ENCODE assay signal across 3 cellular contexts in the genomic region with DNA sequence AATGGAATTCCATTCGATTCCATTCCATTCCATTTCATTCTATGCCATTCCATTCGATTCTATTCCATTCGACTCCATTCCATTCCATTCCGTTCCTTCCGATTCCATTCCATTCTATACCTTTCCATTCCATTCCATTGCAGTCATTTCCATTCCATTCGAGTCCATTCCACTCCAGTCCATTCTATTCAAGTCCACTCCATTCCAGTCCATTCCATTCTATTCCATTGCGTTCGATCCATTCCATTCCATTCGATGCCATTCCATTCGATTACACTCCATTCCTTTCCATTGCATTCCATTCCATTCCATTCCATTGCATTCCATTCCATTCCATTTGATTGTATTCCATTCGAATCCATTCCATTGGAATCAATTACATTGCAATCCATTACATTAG.
TF ChIP-seq lines count a peak whose summit lies in the region.

No MANE protein-coding gene starts in this region.

TF ChIP-seq in IMR-90, 13 proteins besides CTCF, POLR2A, EP300 and RAD21:
- TF ChIP-seq FOS (IDR thresholded peaks at IDR 0.05; ENCODE audit: low read depth, low read length) (no peak), CHD1 (IDR thresholded peaks at IDR 0.05; ENCODE audit: low read depth, low read length) (no peak), MXI1 (IDR thresholded peaks at IDR 0.05; ENCODE audit: borderline replicate concordance, low read depth, low read length) (no peak), RFX5 (IDR thresholded peaks at IDR 0.05; ENCODE audit: low read depth, low read length) (no peak), BHLHE40 (IDR thresholded peaks at IDR 0.05; ENCODE audit: low read depth, low read length) (no peak), NFE2L2 (IDR thresholded peaks at IDR 0.05; ENCODE audit: low read depth, low read length) (no peak), SMC3 (IDR thresholded peaks at IDR 0.05; ENCODE audit: low read depth, low read length) (no peak), CEBPB (IDR thresholded peaks at IDR 0.05; ENCODE audit: low read depth, low read length) (no peak)
- TF ChIP-seq, protein P1, sequence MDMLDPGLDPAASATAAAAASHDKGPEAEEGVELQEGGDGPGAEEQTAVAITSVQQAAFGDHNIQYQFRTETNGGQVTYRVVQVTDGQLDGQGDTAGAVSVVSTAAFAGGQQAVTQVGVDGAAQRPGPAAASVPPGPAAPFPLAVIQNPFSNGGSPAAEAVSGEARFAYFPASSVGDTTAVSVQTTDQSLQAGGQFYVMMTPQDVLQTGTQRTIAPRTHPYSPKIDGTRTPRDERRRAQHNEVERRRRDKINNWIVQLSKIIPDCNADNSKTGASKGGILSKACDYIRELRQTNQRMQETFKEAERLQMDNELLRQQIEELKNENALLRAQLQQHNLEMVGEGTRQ (IDR thresholded peaks at IDR 0.05; ENCODE audit: low read depth, low read length) = no peak
- TF ChIP-seq, protein P2, sequence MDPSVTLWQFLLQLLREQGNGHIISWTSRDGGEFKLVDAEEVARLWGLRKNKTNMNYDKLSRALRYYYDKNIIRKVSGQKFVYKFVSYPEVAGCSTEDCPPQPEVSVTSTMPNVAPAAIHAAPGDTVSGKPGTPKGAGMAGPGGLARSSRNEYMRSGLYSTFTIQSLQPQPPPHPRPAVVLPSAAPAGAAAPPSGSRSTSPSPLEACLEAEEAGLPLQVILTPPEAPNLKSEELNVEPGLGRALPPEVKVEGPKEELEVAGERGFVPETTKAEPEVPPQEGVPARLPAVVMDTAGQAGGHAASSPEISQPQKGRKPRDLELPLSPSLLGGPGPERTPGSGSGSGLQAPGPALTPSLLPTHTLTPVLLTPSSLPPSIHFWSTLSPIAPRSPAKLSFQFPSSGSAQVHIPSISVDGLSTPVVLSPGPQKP (IDR thresholded peaks at IDR 0.05; ENCODE audit: borderline replicate concordance, low read depth, low read length) = no peak

TF ChIP-seq in GM12878, 131 proteins besides CTCF, POLR2A, EP300 and RAD21:
- TF ChIP-seq USF1 (IDR thresholded peaks at IDR 0.05; ENCODE audit: borderline replicate concordance, extremely low read length, insufficient read depth, low read depth, low read length) = no peak
- TF ChIP-seq JUNB (IDR thresholded peaks at IDR 0.05) = no peak
- no peak for TF ChIP-seq CREB1 (IDR thresholded peaks at IDR 0.05; ENCODE audit: low read depth)
- no peak for TF ChIP-seq HDGF (IDR thresholded peaks at IDR 0.05)
- TF ChIP-seq, protein P3, sequence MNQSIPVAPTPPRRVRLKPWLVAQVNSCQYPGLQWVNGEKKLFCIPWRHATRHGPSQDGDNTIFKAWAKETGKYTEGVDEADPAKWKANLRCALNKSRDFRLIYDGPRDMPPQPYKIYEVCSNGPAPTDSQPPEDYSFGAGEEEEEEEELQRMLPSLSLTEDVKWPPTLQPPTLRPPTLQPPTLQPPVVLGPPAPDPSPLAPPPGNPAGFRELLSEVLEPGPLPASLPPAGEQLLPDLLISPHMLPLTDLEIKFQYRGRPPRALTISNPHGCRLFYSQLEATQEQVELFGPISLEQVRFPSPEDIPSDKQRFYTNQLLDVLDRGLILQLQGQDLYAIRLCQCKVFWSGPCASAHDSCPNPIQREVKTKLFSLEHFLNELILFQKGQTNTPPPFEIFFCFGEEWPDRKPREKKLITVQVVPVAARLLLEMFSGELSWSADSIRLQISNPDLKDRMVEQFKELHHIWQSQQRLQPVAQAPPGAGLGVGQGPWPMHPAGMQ (IDR thresholded peaks at IDR 0.05; ENCODE audit: borderline replicate concordance) = 0 out of 2 replicates have a peak, but pooled peaks have one; percentile 40
- no peak for TF ChIP-seq JUND (IDR thresholded peaks at IDR 0.05; ENCODE audit: low read depth, low read length)

TF ChIP-seq in SK-N-SH, 30 proteins besides CTCF, POLR2A, EP300 and RAD21:
- no peak for TF ChIP-seq TAF1 (IDR thresholded peaks at IDR 0.05; ENCODE audit: borderline replicate concordance, low read depth, low read length)
- no peak for TF ChIP-seq SMC3 (IDR thresholded peaks at IDR 0.05; ENCODE audit: low read depth, low read length)
- TF ChIP-seq RFX5 (IDR thresholded peaks at IDR 0.05; ENCODE audit: low read length) = no peak
- no peak for TF ChIP-seq ZBTB33 (IDR thresholded peaks at IDR 0.05; ENCODE audit: borderline replicate concordance, low read depth)
- no peak for TF ChIP-seq SIN3A (IDR thresholded peaks at IDR 0.05; ENCODE audit: borderline replicate concordance, low read depth, low read length)
- TF ChIP-seq TEAD4 (IDR thresholded peaks at IDR 0.05; ENCODE audit: borderline replicate concordance, insufficient read depth) = no peak
- TF ChIP-seq GABPA (IDR thresholded peaks at IDR 0.05; ENCODE audit: low read depth) = no peak
- no peak for TF ChIP-seq NFIC (IDR thresholded peaks at IDR 0.05; ENCODE audit: borderline replicate concordance)
- TF ChIP-seq RXRA (IDR thresholded peaks at IDR 0.05; ENCODE audit: borderline replicate concordance, low read depth) = no peak
- no peak for TF ChIP-seq MAX (IDR thresholded peaks at IDR 0.05; ENCODE audit: low read depth)
- no peak for TF ChIP-seq CHD2 (IDR thresholded peaks at IDR 0.05; ENCODE audit: low read length, partially characterized antibody)
- TF ChIP-seq FOXJ3 (CRISPR knock-in tag; IDR thresholded peaks at IDR 0.05) = no peak
- no peak for TF ChIP-seq FOSL2 (IDR thresholded peaks at IDR 0.05; ENCODE audit: borderline replicate concordance, low read depth)
- no peak for TF ChIP-seq FOXM1 (IDR thresholded peaks at IDR 0.05; ENCODE audit: low read depth)
- no peak for TF ChIP-seq RCOR1 (IDR thresholded peaks at IDR 0.05; ENCODE audit: low read length)
- no peak for TF ChIP-seq ELF1 (IDR thresholded peaks at IDR 0.05)
- TF ChIP-seq, protein P4, sequence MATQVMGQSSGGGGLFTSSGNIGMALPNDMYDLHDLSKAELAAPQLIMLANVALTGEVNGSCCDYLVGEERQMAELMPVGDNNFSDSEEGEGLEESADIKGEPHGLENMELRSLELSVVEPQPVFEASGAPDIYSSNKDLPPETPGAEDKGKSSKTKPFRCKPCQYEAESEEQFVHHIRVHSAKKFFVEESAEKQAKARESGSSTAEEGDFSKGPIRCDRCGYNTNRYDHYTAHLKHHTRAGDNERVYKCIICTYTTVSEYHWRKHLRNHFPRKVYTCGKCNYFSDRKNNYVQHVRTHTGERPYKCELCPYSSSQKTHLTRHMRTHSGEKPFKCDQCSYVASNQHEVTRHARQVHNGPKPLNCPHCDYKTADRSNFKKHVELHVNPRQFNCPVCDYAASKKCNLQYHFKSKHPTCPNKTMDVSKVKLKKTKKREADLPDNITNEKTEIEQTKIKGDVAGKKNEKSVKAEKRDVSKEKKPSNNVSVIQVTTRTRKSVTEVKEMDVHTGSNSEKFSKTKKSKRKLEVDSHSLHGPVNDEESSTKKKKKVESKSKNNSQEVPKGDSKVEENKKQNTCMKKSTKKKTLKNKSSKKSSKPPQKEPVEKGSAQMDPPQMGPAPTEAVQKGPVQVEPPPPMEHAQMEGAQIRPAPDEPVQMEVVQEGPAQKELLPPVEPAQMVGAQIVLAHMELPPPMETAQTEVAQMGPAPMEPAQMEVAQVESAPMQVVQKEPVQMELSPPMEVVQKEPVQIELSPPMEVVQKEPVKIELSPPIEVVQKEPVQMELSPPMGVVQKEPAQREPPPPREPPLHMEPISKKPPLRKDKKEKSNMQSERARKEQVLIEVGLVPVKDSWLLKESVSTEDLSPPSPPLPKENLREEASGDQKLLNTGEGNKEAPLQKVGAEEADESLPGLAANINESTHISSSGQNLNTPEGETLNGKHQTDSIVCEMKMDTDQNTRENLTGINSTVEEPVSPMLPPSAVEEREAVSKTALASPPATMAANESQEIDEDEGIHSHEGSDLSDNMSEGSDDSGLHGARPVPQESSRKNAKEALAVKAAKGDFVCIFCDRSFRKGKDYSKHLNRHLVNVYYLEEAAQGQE (IDR thresholded peaks at IDR 0.05; ENCODE audit: low read depth, low read length) = no peak
- no peak for TF ChIP-seq USF1 (IDR thresholded peaks at IDR 0.05; ENCODE audit: borderline replicate concordance, low read depth)
- no peak for TF ChIP-seq JUND (IDR thresholded peaks at IDR 0.05)
- no peak for TF ChIP-seq NRF1 (IDR thresholded peaks at IDR 0.05; ENCODE audit: low read depth, low read length)
